Comparison of ENCODE assay signal across 2 cellular contexts in the genomic region with DNA sequence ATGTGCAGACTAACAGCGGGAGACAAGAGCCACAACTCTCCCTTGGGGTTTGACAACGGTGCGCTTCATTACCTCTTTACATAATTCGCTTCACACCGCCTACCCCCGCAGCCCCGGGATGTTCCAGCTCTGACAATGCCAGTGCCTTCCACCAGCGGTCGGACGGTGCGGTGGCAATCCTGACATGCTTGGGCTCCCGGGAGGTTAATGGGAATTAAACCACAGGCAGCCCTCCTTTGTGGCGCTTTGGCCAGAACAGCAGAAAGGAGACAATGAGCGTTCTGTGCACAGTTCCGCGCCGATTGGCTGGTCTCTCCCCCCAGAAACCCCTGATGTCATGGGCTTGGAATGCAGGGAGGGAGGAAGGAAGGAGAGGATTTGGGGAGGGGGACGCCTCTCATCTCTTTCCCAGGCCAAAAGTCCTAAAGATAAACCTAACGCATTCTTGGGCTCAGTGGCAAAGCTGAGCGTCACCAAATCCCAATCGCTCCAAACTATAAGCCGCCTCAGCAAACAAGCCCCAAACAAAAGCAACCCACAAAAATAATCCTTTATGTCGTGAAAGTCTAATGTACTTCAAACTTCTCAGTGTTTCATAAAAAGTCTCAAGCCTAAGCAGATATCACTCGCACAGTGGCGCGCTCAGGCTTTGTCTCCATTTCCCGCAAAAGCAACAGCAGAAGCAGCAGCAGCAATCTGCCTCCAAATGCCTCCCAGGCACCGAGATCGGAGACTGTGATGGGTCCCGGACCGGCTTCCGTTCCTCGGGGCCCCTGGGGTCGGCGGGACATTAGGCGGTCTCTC.
A peak's percentile ranks its signal among the peaks of the same experiment; 100 is the strongest.
TF ChIP-seq lines count a peak whose summit lies in the region.

No MANE protein-coding gene starts in this region.

TF ChIP-seq in H1, 55 proteins besides CTCF, POLR2A, EP300 and RAD21:
- TF ChIP-seq RXRA (IDR thresholded peaks at IDR 0.05; ENCODE audit: insufficient read depth, low read depth, low read length) (no peak), TEAD4 (IDR thresholded peaks at IDR 0.05; ENCODE audit: low read depth, low read length) (peak; percentile 97), BRCA1 (IDR thresholded peaks at IDR 0.05; ENCODE audit: low read depth, low read length) (no peak), CEBPB (IDR thresholded peaks at IDR 0.05; ENCODE audit: low read depth, low read length) (no peak), BCL11A (IDR thresholded peaks at IDR 0.05; ENCODE audit: low read depth in 2 of 2, low read length in 2 of 2) (peak in 1 of 2 experiments; percentile 37), RBBP5 (IDR thresholded peaks at IDR 0.05; ENCODE audit: borderline replicate concordance, low read depth, low read length) (peak; percentile 42; the same call in 1 of the 2 replicates), JUND (IDR thresholded peaks at IDR 0.05; ENCODE audit: low read length) (peak; percentile 99), SIN3A (conservative IDR thresholded peaks at IDR 0.05 in 1 of 2, IDR thresholded peaks at IDR 0.05 in 1 of 2; ENCODE audit: low read depth in 1 of 2, low read length in 2 of 2) (peak; percentile 79 to 86; a peak in 2 of 4 replicates), YY1 (IDR thresholded peaks at IDR 0.05; ENCODE audit: low read depth, low read length) (0 out of 2 replicates have a peak, but pooled peaks have one; percentile 36), CHD1 (IDR thresholded peaks at IDR 0.05; ENCODE audit: low read depth, low read length) (peak; percentile 69), EZH2 (IDR thresholded peaks at IDR 0.05; ENCODE audit: low read depth, low read length, severe bottlenecking) (no peak), CBX5 (IDR thresholded peaks at IDR 0.05; ENCODE audit: low read depth, low read length) (no peak), CTBP2 (IDR thresholded peaks at IDR 0.05; ENCODE audit: borderline replicate concordance, insufficient read depth, insufficient read length, low read length) (peak; percentile 94), TAF7 (optimal IDR thresholded peaks at IDR 0.05; ENCODE audit: borderline replicate concordance, low read depth, low read length) (peak; percentile 72), KDM4A (IDR thresholded peaks at IDR 0.05; ENCODE audit: low read depth, low read length, severe bottlenecking) (peak; percentile 35), ASH2L (IDR thresholded peaks at IDR 0.05; ENCODE audit: low read length) (no peak), NANOG (IDR thresholded peaks at IDR 0.05; ENCODE audit: insufficient read depth, low read depth, low read length, poor library complexity, severe bottlenecking) (peak; percentile 82), PHF8 (conservative IDR thresholded peaks at IDR 0.05; ENCODE audit: low read depth, low read length) (peak; percentile 24), CREB1 (IDR thresholded peaks at IDR 0.05) (peak; percentile 67), SP4 (IDR thresholded peaks at IDR 0.05; ENCODE audit: low read length) (peak; percentile 46; the same call in 1 of the 2 replicates), CBX8 (IDR thresholded peaks at IDR 0.05; ENCODE audit: borderline replicate concordance, low read depth, low read length) (no peak), SAP30 (IDR thresholded peaks at IDR 0.05; ENCODE audit: insufficient read depth, insufficient replicate concordance, low read length) (peak; percentile 76), SP2 (IDR thresholded peaks at IDR 0.05; ENCODE audit: low read length) (no peak), BACH1 (IDR thresholded peaks at IDR 0.05; ENCODE audit: low read length) (0 out of 2 replicates have a peak, but pooled peaks have one; percentile 10), JUN (IDR thresholded peaks at IDR 0.05; ENCODE audit: low read depth, low read length) (peak; percentile 96), EGR1 (IDR thresholded peaks at IDR 0.05; ENCODE audit: borderline replicate concordance, low read depth, low read length) (0 out of 2 replicates have a peak, but pooled peaks have one; percentile 4), TAF1 (IDR thresholded peaks at IDR 0.05; ENCODE audit: low read depth, low read length) (peak; percentile 83), POLR2AphosphoS5 (IDR thresholded peaks at IDR 0.05; ENCODE audit: low read depth, low read length) (peak; percentile 78), HDAC2 (IDR thresholded peaks at IDR 0.05; ENCODE audit: borderline replicate concordance in 1 of 2, low read depth in 2 of 2, low read length in 2 of 2) (peak in 1 of 2 experiments; percentile 89; a peak in 1 of 4 replicates), SRF (IDR thresholded peaks at IDR 0.05; ENCODE audit: low read depth, low read length) (no peak), TBP (IDR thresholded peaks at IDR 0.05; ENCODE audit: low read depth, low read length) (peak; percentile 86; the same call in 1 of the 2 replicates)
- TF ChIP-seq, protein P1, sequence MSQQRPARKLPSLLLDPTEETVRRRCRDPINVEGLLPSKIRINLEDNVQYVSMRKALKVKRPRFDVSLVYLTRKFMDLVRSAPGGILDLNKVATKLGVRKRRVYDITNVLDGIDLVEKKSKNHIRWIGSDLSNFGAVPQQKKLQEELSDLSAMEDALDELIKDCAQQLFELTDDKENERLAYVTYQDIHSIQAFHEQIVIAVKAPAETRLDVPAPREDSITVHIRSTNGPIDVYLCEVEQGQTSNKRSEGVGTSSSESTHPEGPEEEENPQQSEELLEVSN (IDR thresholded peaks at IDR 0.05), result peak; percentile 26; the same call in 1 of the 2 replicates
- TF ChIP-seq, protein P2, sequence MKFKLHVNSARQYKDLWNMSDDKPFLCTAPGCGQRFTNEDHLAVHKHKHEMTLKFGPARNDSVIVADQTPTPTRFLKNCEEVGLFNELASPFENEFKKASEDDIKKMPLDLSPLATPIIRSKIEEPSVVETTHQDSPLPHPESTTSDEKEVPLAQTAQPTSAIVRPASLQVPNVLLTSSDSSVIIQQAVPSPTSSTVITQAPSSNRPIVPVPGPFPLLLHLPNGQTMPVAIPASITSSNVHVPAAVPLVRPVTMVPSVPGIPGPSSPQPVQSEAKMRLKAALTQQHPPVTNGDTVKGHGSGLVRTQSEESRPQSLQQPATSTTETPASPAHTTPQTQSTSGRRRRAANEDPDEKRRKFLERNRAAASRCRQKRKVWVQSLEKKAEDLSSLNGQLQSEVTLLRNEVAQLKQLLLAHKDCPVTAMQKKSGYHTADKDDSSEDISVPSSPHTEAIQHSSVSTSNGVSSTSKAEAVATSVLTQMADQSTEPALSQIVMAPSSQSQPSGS (IDR thresholded peaks at IDR 0.05; ENCODE audit: low read length), result peak; percentile 98
- TF ChIP-seq, protein P3, sequence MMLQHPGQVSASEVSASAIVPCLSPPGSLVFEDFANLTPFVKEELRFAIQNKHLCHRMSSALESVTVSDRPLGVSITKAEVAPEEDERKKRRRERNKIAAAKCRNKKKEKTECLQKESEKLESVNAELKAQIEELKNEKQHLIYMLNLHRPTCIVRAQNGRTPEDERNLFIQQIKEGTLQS (IDR thresholded peaks at IDR 0.05; ENCODE audit: insufficient read depth, low read depth, low read length), result peak; percentile 50; the same call in 1 of the 2 replicates
- TF ChIP-seq, protein P4, sequence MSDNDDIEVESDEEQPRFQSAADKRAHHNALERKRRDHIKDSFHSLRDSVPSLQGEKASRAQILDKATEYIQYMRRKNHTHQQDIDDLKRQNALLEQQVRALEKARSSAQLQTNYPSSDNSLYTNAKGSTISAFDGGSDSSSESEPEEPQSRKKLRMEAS (IDR thresholded peaks at IDR 0.05), result peak; percentile 54; the same call in 1 of the 2 replicates

TF ChIP-seq in HepG2, 621 proteins besides CTCF, POLR2A, EP300 and RAD21 (continues in another document):
- no peak; the same call in 1 of the 2 replicates for TF ChIP-seq BRCA1 (CRISPR knock-in tag; IDR thresholded peaks at IDR 0.05)
- TF ChIP-seq TBX2 (CRISPR knock-in tag; IDR thresholded peaks at IDR 0.05; ENCODE audit: borderline replicate concordance), result peak; percentile 56
- TF ChIP-seq FOXP1 (IDR thresholded peaks at IDR 0.05), result no peak
- no peak for TF ChIP-seq FOXP1 (CRISPR knock-in tag; IDR thresholded peaks at IDR 0.05)
- 0 out of 2 replicates have a peak, but pooled peaks have one; percentile 41 for TF ChIP-seq RFX5 (IDR thresholded peaks at IDR 0.05; ENCODE audit: low read depth, low read length)
- no peak for TF ChIP-seq ZNF839 (CRISPR knock-in tag; IDR thresholded peaks at IDR 0.05; ENCODE audit: borderline replicate concordance)
- TF ChIP-seq MAF1 (CRISPR knock-in tag; IDR thresholded peaks at IDR 0.05; ENCODE audit: borderline replicate concordance), result 0 out of 2 replicates have a peak, but pooled peaks have one; percentile 46
- peak; percentile 79 for TF ChIP-seq ZNF605 (CRISPR knock-in tag; IDR thresholded peaks at IDR 0.05)
- TF ChIP-seq, protein P5, sequence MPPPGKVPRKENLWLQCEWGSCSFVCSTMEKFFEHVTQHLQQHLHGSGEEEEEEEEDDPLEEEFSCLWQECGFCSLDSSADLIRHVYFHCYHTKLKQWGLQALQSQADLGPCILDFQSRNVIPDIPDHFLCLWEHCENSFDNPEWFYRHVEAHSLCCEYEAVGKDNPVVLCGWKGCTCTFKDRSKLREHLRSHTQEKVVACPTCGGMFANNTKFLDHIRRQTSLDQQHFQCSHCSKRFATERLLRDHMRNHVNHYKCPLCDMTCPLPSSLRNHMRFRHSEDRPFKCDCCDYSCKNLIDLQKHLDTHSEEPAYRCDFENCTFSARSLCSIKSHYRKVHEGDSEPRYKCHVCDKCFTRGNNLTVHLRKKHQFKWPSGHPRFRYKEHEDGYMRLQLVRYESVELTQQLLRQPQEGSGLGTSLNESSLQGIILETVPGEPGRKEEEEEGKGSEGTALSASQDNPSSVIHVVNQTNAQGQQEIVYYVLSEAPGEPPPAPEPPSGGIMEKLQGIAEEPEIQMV (CRISPR knock-in tag; IDR thresholded peaks at IDR 0.05; ENCODE audit: low read depth), result no peak; the same call in 1 of the 2 replicates
- peak; percentile 19; the same call in 1 of the 2 replicates for TF ChIP-seq ZSCAN20 (CRISPR knock-in tag; IDR thresholded peaks at IDR 0.05; ENCODE audit: borderline replicate concordance)
- no peak for TF ChIP-seq AGO1 (IDR thresholded peaks at IDR 0.05; ENCODE audit: low read depth, low read length, poor library complexity, severe bottlenecking)
- TF ChIP-seq HMG20A (CRISPR knock-in tag; IDR thresholded peaks at IDR 0.05; ENCODE audit: borderline replicate concordance), result no peak
- no peak for TF ChIP-seq ZNF878 (CRISPR knock-in tag; IDR thresholded peaks at IDR 0.05)
- TF ChIP-seq CC2D1A (CRISPR knock-in tag; IDR thresholded peaks at IDR 0.05), result no peak
- TF ChIP-seq IKZF4 (CRISPR knock-in tag; IDR thresholded peaks at IDR 0.05; ENCODE audit: borderline replicate concordance, low read depth, not compliant biosample characterization), result peak; percentile 23
- no peak for TF ChIP-seq ZNF274 (CRISPR knock-in tag; IDR thresholded peaks at IDR 0.05)
- TF ChIP-seq HOXD1 (CRISPR knock-in tag; IDR thresholded peaks at IDR 0.05), result 0 out of 2 replicates have a peak, but pooled peaks have one; percentile 18
- TF ChIP-seq, protein P6, sequence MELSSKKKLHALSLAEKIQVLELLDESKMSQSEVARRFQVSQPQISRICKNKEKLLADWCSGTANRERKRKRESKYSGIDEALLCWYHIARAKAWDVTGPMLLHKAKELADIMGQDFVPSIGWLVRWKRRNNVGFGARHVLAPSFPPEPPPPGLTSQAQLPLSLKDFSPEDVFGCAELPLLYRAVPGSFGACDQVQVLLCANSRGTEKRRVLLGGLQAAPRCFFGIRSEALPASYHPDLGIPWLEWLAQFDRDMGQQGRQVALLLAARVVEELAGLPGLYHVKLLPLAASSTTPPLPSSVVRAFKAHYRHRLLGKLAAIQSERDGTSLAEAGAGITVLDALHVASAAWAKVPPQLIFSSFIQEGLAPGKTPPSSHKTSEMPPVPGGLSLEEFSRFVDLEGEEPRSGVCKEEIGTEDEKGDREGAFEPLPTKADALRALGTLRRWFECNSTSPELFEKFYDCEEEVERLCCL (CRISPR knock-in tag; IDR thresholded peaks at IDR 0.05; ENCODE audit: borderline replicate concordance), result no peak
- TF ChIP-seq AGO2 (optimal IDR thresholded peaks at IDR 0.05; ENCODE audit: low read depth, low read length), result no peak
- TF ChIP-seq ZNF768 (CRISPR knock-in tag; IDR thresholded peaks at IDR 0.05), result no peak
- TF ChIP-seq NCOA2 (CRISPR knock-in tag; IDR thresholded peaks at IDR 0.05), result no peak; the same call in 1 of the 2 replicates
- TF ChIP-seq RFX3 (CRISPR knock-in tag; IDR thresholded peaks at IDR 0.05), result no peak
- TF ChIP-seq ZNF292 (CRISPR knock-in tag; IDR thresholded peaks at IDR 0.05; ENCODE audit: borderline replicate concordance, low read depth), result peak; percentile 54; the same call in 1 of the 2 replicates
- TF ChIP-seq, protein P7, sequence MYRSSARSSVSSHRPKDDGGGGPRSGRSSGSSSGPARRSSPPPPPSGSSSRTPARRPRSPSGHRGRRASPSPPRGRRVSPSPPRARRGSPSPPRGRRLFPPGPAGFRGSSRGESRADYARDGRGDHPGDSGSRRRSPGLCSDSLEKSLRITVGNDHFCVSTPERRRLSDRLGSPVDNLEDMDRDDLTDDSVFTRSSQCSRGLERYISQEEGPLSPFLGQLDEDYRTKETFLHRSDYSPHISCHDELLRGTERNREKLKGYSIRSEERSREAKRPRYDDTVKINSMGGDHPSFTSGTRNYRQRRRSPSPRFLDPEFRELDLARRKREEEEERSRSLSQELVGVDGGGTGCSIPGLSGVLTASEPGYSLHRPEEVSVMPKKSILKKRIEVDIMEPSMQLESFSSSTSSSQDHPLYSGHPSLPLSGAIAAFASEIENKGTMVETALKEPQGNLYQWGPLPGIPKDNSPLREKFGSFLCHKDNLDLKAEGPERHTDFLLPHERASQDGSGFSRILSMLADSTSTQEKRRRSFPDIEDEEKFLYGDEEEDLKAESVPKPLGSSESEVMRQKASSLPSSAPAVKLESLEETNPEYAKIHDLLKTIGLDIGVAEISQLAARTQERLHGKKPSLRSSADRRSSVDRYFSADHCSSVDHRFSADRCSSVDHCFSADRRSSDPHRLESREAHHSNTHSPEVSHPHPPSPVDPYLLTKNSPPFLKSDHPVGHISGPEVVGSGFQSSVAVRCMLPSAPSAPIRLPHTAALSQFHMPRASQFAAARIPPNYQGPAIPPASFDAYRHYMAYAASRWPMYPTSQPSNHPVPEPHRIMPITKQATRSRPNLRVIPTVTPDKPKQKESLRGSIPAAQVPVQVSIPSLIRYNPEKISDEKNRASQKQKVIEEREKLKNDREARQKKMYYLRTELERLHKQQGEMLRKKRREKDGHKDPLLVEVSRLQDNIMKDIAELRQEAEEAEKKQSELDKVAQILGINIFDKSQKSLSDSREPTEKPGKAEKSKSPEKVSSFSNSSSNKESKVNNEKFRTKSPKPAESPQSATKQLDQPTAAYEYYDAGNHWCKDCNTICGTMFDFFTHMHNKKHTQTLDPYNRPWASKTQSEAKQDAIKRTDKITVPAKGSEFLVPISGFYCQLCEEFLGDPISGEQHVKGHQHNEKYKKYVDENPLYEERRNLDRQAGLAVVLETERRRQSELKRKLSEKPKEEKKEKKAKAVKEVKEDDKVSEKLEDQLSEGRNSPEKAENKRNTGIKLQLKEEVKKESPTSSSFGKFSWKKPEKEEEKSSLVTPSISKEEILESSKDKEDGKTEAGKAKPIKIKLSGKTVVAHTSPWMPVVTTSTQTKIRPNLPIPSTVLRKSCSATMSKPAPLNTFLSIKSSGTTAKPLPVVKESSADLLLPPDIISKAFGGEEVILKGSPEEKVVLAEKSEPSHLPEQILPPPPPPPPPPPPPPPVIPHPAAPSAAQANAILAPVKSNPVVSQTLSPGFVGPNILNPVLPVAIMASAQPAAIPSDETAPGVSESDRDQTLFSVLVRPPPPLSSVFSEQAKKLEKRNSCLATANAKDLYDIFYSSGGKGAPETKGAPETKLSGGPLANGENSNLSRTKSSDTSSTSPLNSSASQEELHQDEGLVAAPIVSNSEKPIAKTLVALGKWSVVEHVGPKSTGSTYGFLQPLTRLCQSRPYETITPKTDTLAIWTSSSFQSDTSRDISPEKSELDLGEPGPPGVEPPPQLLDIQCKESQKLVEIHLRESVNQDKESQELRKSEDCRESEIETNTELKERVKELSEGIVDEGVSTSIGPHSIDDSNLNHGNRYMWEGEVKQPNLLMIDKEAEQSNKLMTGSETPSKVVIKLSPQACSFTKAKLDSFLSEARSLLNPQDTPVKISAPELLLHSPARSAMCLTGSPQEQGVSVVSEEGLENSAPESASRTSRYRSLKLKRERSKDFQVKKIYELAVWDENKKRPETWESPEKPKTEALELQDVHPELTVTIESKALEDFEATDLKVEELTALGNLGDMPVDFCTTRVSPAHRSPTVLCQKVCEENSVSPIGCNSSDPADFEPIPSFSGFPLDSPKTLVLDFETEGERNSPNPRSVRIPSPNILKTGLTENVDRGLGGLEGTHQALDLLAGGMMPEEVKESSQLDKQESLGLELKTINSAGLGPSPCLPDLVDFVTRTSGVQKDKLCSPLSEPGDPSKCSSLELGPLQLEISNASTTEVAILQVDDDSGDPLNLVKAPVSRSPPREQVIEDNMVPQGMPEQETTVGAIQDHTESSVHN (CRISPR knock-in tag; IDR thresholded peaks at IDR 0.05), result no peak
